Comparison of ENCODE assay signal across 8 cellular contexts in genomic region chr17:27430882-27431491, GRCh38.
DNase-seq lines count a peak whose midpoint lies in the region; ATAC-seq and TF ChIP-seq lines count a peak whose summit lies in the region.

No MANE protein-coding gene starts in this region.

- no peak overlapping the region for H3K4me3 ChIP-seq in epithelial cell of esophagus (ENCODE audit: low read length)

- DNase-seq in NCI-H526 (lab: John Stamatoyannopoulos, UW) (peak; percentile 51 to 76), epithelial cell of esophagus (ENCODE audit: low read depth) (peak; percentile 56), NCI-H748 treated with DMSO at 0.1 percent for 48 hours (lab: John Stamatoyannopoulos, UW) (no peak), NCI-H187 (lab: John Stamatoyannopoulos, UW) (no peak)
- DNase-seq in activated CD4-positive, CD25-positive, alpha-beta regulatory T cell (lab: John Stamatoyannopoulos, UW), result no peak

- ATAC-seq in GM18520 (IDR thresholded peaks at IDR 0.05; ENCODE audit: unreplicated experiment), result no peak

- peaks cover 4% of the 10 kb centered on the region for H3K27me3 Mint-ChIP-seq in nephron (ENCODE audit: low read depth)

- H3K36me3 Mint-ChIP-seq in nephron (ENCODE audit: low read depth), result no peaks in the 10 kb centered on the region

- H3K27ac Mint-ChIP-seq in nephron, result no peak overlapping the region

- H3K4me1 Mint-ChIP-seq in nephron, result no peaks in the 10 kb centered on the region

- H3K9me3 Mint-ChIP-seq in nephron, result peaks cover 4% of the 10 kb centered on the region

- peak; percentile 68 for TF ChIP-seq CTCF in GM12872 (IDR thresholded peaks at IDR 0.05; ENCODE audit: insufficient read depth, low read depth, low read length)
- TF ChIP-seq CTCF in epithelial cell of esophagus (IDR thresholded peaks at IDR 0.05; ENCODE audit: insufficient read depth, low read depth, low read length, missing control alignments), result peak; percentile 73
- TF ChIP-seq CTCF in nephron (IDR thresholded peaks at IDR 0.05; ENCODE audit: unreplicated experiment in 3 of 3), result peak; percentile 52 to 59 (median 55)

- no peak overlapping the region for H3K4me3 Mint-ChIP-seq in nephron

Comparison
In these comparisons a context has a peak if more than half of its experiments do, and no peak if none do; other contexts are left out.
1. DNase-seq: peak in NCI-H526 (2 of 2) and epithelial cell of esophagus (single experiment); none in activated CD4-positive, CD25-positive, alpha-beta regulatory T cell (0 of 4), NCI-H748 treated with DMSO at 0.1 percent for 48 hours (single experiment) and NCI-H187 (0 of 2).
2. Peak in every context shown above with its lines, with median percentiles within 50 percentile points of each other: CTCF ChIP-seq.